ENCODE assay signal across 1 cellular context in the genomic region with DNA sequence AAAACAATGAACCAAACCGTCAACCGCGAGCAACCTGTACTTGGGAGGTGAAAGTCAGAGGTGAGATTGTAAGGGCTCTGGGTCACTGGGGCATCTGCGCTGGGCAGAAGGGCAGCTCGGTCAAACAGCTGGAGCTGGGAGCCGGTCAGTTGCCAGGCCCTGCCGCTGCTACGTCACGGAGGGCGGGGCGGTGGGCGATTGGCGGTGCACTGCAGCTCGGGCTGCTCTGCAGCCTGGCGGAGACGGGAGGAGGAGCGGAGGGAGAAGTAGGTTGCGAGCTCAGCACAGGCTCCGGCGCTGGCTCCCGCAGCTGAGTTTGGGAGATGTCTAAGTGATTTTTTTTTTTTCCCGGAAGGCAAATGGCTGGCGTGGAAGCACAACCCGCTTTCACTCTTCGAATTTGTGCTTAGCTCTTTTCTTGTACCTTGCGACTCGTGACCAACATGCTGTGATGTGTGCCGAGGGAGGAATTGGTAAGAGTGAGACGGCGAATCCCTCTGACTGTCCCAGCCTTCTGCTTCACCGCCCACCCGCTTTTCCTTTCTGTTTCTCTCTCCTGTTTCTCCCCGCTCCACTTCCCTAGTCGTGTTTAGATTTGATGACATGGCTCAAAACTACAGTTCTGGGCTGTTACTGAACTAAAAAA.
A peak's percentile ranks its signal among the peaks of the same experiment; 100 is the strongest.
TF ChIP-seq lines count a peak whose summit lies in the region.

A gene (plus strand): TSS at position 229 of the 646 bp plus-strand sequence. CDS start 27,266 bp downstream, outside the sequence.

TF ChIP-seq in HepG2, 621 proteins besides CTCF, POLR2A, EP300 and RAD21 (continued from another document and continues in another):
- no peak for TF ChIP-seq PTBP1 (IDR thresholded peaks at IDR 0.05; ENCODE audit: low read depth, low read length, poor library complexity, severe bottlenecking)
- TF ChIP-seq IKZF4 (CRISPR knock-in tag; IDR thresholded peaks at IDR 0.05; ENCODE audit: borderline replicate concordance, low read depth, not compliant biosample characterization) = no peak
- peak; percentile 69 for TF ChIP-seq ISL2 (CRISPR knock-in tag; IDR thresholded peaks at IDR 0.05)
- no peak; the same call in 1 of the 2 replicates for TF ChIP-seq NFKBIZ (CRISPR knock-in tag; IDR thresholded peaks at IDR 0.05)
- no peak for TF ChIP-seq FLYWCH1 (CRISPR knock-in tag; IDR thresholded peaks at IDR 0.05)
- TF ChIP-seq, protein P1, sequence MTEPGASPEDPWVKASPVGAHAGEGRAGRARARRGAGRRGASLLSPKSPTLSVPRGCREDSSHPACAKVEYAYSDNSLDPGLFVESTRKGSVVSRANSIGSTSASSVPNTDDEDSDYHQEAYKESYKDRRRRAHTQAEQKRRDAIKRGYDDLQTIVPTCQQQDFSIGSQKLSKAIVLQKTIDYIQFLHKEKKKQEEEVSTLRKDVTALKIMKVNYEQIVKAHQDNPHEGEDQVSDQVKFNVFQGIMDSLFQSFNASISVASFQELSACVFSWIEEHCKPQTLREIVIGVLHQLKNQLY (CRISPR knock-in tag; IDR thresholded peaks at IDR 0.05) = no peak
- TF ChIP-seq CREB1 (IDR thresholded peaks at IDR 0.05) = peak; percentile 88
- peak; percentile 87 for TF ChIP-seq CREB1 (CRISPR knock-in tag; IDR thresholded peaks at IDR 0.05)
- TF ChIP-seq ZNF607 (CRISPR knock-in tag; IDR thresholded peaks at IDR 0.05; ENCODE audit: borderline replicate concordance) = no peak
- no peak for TF ChIP-seq ZSCAN25 (CRISPR knock-in tag; IDR thresholded peaks at IDR 0.05)
- TF ChIP-seq ZNF451 (CRISPR knock-in tag; IDR thresholded peaks at IDR 0.05) = no peak
- peak; percentile 26; the same call in 1 of the 2 replicates for TF ChIP-seq ZNF232 (CRISPR knock-in tag; IDR thresholded peaks at IDR 0.05; ENCODE audit: borderline replicate concordance)
- TF ChIP-seq RCOR2 (CRISPR knock-in tag; IDR thresholded peaks at IDR 0.05) = no peak
- TF ChIP-seq ZNF780A (CRISPR knock-in tag; IDR thresholded peaks at IDR 0.05) = no peak
- TF ChIP-seq, protein P2, sequence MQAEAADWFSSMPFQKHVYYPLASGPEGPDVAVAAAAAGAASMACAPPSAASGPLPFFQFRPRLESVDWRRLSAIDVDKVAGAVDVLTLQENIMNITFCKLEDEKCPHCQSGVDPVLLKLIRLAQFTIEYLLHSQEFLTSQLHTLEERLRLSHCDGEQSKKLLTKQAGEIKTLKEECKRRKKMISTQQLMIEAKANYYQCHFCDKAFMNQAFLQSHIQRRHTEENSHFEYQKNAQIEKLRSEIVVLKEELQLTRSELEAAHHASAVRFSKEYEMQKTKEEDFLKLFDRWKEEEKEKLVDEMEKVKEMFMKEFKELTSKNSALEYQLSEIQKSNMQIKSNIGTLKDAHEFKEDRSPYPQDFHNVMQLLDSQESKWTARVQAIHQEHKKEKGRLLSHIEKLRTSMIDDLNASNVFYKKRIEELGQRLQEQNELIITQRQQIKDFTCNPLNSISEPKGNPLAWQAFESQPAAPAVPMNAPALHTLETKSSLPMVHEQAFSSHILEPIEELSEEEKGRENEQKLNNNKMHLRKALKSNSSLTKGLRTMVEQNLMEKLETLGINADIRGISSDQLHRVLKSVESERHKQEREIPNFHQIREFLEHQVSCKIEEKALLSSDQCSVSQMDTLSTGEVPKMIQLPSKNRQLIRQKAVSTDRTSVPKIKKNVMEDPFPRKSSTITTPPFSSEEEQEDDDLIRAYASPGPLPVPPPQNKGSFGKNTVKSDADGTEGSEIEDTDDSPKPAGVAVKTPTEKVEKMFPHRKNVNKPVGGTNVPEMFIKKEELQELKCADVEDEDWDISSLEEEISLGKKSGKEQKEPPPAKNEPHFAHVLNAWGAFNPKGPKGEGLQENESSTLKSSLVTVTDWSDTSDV (CRISPR knock-in tag; IDR thresholded peaks at IDR 0.05) = no peak
- TF ChIP-seq, protein P3, sequence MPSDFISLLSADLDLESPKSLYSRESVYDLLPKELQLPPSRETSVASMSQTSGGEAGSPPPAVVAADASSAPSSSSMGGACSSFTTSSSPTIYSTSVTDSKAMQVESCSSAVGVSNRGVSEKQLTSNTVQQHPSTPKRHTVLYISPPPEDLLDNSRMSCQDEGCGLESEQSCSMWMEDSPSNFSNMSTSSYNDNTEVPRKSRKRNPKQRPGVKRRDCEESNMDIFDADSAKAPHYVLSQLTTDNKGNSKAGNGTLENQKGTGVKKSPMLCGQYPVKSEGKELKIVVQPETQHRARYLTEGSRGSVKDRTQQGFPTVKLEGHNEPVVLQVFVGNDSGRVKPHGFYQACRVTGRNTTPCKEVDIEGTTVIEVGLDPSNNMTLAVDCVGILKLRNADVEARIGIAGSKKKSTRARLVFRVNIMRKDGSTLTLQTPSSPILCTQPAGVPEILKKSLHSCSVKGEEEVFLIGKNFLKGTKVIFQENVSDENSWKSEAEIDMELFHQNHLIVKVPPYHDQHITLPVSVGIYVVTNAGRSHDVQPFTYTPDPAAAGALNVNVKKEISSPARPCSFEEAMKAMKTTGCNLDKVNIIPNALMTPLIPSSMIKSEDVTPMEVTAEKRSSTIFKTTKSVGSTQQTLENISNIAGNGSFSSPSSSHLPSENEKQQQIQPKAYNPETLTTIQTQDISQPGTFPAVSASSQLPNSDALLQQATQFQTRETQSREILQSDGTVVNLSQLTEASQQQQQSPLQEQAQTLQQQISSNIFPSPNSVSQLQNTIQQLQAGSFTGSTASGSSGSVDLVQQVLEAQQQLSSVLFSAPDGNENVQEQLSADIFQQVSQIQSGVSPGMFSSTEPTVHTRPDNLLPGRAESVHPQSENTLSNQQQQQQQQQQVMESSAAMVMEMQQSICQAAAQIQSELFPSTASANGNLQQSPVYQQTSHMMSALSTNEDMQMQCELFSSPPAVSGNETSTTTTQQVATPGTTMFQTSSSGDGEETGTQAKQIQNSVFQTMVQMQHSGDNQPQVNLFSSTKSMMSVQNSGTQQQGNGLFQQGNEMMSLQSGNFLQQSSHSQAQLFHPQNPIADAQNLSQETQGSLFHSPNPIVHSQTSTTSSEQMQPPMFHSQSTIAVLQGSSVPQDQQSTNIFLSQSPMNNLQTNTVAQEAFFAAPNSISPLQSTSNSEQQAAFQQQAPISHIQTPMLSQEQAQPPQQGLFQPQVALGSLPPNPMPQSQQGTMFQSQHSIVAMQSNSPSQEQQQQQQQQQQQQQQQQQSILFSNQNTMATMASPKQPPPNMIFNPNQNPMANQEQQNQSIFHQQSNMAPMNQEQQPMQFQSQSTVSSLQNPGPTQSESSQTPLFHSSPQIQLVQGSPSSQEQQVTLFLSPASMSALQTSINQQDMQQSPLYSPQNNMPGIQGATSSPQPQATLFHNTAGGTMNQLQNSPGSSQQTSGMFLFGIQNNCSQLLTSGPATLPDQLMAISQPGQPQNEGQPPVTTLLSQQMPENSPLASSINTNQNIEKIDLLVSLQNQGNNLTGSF (CRISPR knock-in tag; IDR thresholded peaks at IDR 0.05) = no peak
- TF ChIP-seq ZBTB20 (CRISPR knock-in tag; IDR thresholded peaks at IDR 0.05; ENCODE audit: borderline replicate concordance, low read depth) = no peak
- TF ChIP-seq, protein P4, sequence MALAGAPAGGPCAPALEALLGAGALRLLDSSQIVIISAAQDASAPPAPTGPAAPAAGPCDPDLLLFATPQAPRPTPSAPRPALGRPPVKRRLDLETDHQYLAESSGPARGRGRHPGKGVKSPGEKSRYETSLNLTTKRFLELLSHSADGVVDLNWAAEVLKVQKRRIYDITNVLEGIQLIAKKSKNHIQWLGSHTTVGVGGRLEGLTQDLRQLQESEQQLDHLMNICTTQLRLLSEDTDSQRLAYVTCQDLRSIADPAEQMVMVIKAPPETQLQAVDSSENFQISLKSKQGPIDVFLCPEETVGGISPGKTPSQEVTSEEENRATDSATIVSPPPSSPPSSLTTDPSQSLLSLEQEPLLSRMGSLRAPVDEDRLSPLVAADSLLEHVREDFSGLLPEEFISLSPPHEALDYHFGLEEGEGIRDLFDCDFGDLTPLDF (CRISPR knock-in tag; IDR thresholded peaks at IDR 0.05) = no peak
- no peak for TF ChIP-seq ZNF703 (CRISPR knock-in tag; IDR thresholded peaks at IDR 0.05; ENCODE audit: borderline replicate concordance)
- TF ChIP-seq ZNF10 (CRISPR knock-in tag; IDR thresholded peaks at IDR 0.05; ENCODE audit: borderline replicate concordance, low read depth) = no peak
- TF ChIP-seq SP4 (CRISPR knock-in tag; IDR thresholded peaks at IDR 0.05) = no peak
- TF ChIP-seq ZNF224 (CRISPR knock-in tag; IDR thresholded peaks at IDR 0.05) = no peak
- TF ChIP-seq ELF1 (CRISPR knock-in tag; IDR thresholded peaks at IDR 0.05) = peak; percentile 23; the same call in 1 of the 2 replicates
- peak; percentile 8; the same call in 1 of the 2 replicates for TF ChIP-seq FOXK1 (CRISPR knock-in tag; IDR thresholded peaks at IDR 0.05; ENCODE audit: borderline replicate concordance, low read depth)
- TF ChIP-seq, protein P5, sequence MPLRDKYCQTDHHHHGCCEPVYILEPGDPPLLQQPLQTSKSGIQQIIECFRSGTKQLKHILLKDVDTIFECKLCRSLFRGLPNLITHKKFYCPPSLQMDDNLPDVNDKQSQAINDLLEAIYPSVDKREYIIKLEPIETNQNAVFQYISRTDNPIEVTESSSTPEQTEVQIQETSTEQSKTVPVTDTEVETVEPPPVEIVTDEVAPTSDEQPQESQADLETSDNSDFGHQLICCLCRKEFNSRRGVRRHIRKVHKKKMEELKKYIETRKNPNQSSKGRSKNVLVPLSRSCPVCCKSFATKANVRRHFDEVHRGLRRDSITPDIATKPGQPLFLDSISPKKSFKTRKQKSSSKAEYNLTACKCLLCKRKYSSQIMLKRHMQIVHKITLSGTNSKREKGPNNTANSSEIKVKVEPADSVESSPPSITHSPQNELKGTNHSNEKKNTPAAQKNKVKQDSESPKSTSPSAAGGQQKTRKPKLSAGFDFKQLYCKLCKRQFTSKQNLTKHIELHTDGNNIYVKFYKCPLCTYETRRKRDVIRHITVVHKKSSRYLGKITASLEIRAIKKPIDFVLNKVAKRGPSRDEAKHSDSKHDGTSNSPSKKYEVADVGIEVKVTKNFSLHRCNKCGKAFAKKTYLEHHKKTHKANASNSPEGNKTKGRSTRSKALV (CRISPR knock-in tag; IDR thresholded peaks at IDR 0.05) = no peak
- TF ChIP-seq, protein P6, sequence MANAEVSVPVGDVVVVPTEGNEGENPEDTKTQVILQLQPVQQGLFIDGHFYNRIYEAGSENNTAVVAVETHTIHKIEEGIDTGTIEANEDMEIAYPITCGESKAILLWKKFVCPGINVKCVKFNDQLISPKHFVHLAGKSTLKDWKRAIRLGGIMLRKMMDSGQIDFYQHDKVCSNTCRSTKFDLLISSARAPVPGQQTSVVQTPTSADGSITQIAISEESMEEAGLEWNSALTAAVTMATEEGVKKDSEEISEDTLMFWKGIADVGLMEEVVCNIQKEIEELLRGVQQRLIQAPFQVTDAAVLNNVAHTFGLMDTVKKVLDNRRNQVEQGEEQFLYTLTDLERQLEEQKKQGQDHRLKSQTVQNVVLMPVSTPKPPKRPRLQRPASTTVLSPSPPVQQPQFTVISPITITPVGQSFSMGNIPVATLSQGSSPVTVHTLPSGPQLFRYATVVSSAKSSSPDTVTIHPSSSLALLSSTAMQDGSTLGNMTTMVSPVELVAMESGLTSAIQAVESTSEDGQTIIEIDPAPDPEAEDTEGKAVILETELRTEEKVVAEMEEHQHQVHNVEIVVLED (CRISPR knock-in tag; IDR thresholded peaks at IDR 0.05; ENCODE audit: borderline replicate concordance) = no peak
- no peak for TF ChIP-seq ZNF737 (CRISPR knock-in tag; IDR thresholded peaks at IDR 0.05; ENCODE audit: borderline replicate concordance)
- TF ChIP-seq SIX4 (CRISPR knock-in tag; IDR thresholded peaks at IDR 0.05) = no peak
- no peak for TF ChIP-seq MATR3 (CRISPR knock-in tag; IDR thresholded peaks at IDR 0.05)
- TF ChIP-seq ZNF501 (CRISPR knock-in tag; IDR thresholded peaks at IDR 0.05) = no peak
- TF ChIP-seq ZNF530 (CRISPR knock-in tag; IDR thresholded peaks at IDR 0.05; ENCODE audit: low read depth) = no peak
- TF ChIP-seq, protein P7, sequence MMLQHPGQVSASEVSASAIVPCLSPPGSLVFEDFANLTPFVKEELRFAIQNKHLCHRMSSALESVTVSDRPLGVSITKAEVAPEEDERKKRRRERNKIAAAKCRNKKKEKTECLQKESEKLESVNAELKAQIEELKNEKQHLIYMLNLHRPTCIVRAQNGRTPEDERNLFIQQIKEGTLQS (CRISPR knock-in tag; IDR thresholded peaks at IDR 0.05) = no peak
- TF ChIP-seq ZNF230 (CRISPR knock-in tag; IDR thresholded peaks at IDR 0.05) = 0 out of 2 replicates have a peak, but pooled peaks have one; percentile 55
- TF ChIP-seq ZNF432 (CRISPR knock-in tag; IDR thresholded peaks at IDR 0.05; ENCODE audit: borderline replicate concordance) = no peak
- TF ChIP-seq, protein P8, sequence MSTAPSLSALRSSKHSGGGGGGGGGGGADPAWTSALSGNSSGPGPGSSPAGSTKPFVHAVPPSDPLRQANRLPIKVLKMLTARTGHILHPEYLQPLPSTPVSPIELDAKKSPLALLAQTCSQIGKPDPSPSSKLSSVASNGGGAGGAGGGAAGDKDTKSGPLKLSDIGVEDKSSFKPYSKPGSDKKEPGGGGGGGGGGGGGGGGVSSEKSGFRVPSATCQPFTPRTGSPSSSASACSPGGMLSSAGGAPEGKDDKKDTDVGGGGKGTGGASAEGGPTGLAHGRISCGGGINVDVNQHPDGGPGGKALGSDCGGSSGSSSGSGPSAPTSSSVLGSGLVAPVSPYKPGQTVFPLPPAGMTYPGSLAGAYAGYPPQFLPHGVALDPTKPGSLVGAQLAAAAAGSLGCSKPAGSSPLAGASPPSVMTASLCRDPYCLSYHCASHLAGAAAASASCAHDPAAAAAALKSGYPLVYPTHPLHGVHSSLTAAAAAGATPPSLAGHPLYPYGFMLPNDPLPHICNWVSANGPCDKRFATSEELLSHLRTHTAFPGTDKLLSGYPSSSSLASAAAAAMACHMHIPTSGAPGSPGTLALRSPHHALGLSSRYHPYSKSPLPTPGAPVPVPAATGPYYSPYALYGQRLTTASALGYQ (CRISPR knock-in tag; IDR thresholded peaks at IDR 0.05) = no peak
- TF ChIP-seq TCF7 (IDR thresholded peaks at IDR 0.05; ENCODE audit: low read depth) = no peak
- TF ChIP-seq, protein P9, sequence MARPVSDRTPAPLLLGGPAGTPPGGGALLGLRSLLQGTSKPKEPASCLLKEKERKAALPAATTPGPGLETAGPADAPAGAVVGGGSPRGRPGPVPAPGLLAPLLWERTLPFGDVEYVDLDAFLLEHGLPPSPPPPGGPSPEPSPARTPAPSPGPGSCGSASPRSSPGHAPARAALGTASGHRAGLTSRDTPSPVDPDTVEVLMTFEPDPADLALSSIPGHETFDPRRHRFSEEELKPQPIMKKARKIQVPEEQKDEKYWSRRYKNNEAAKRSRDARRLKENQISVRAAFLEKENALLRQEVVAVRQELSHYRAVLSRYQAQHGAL (CRISPR knock-in tag; IDR thresholded peaks at IDR 0.05; ENCODE audit: not compliant biosample characterization) = no peak
- TF ChIP-seq ZNF510 (CRISPR knock-in tag; IDR thresholded peaks at IDR 0.05; ENCODE audit: low read depth) = no peak
- TF ChIP-seq ZNF790 (CRISPR knock-in tag; IDR thresholded peaks at IDR 0.05; ENCODE audit: borderline replicate concordance) = no peak
- no peak for TF ChIP-seq SMARCE1 (IDR thresholded peaks at IDR 0.05; ENCODE audit: borderline replicate concordance)
